10 cellular contexts compared by ENCODE assay signal in the genomic region with DNA sequence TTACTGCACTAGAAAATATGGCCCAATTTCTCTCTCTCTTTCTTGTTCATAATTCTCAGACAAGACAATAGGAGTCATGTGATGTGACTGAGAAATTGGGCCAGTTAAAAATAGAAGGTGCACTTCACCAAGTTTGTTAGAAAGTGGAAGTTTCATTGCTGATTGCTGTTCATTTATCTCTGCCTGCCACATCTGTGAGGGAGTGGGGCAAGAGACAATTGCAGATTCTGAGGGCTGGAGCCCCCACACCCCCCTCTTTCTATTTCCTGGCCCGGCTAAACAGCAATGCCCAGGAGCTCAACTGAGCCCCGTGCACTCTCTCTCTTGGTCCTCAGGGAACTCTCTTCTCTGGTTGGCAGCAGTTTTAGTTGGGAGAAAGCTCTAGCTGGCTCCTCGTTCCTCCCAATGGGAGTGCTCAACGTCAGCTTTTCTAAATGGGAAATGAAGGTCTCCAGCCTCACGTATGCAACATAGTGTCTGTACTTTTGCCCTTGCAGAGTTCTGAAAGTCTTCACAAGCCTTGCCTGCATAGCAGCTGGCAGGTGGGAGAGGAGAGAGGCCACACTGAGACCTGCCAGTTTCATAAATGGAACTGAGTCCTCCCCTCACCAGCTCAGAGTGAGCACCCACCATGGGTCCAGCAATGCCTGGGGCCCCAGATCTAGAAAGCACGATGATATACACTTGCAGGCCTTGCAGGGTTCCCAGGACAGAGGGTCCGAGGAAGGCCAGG.
DNase-seq lines count a peak whose midpoint lies in the region; ATAC-seq and TF ChIP-seq lines count a peak whose summit lies in the region.
"Had no signal": no experiment of that assay in that cellular context is flagged by ENCODE, and none has a peak within 500 bp of the region (broad histone marks: within the 10 kb centered on the region; RNA-seq: fewer than 3 reads in every experiment).

No MANE protein-coding gene starts in this region.

- peaks cover 3% of the 10 kb centered on the region; the same call in 1 of the 2 replicates for H3K27me3 Mint-ChIP-seq in HFFc6 (ENCODE audit: insufficient read depth)
- H3K27me3 Mint-ChIP-seq in endothelial cell (ENCODE audit: unreplicated experiment), result no peaks in the 10 kb centered on the region
- H3K27me3 Mint-ChIP-seq: stimulated activated naive CD8-positive, alpha-beta T cell treated with anti-CD3 and anti-CD28 coated beads, Interleukin-15, Interleukin-2, amounts not matched to agents 100 ng/mL and 50 ng/mL, for 24 hours had no signal

- H3K4me3 Mint-ChIP-seq in HFFc6 (no peak overlapping the region), endothelial cell (ENCODE audit: unreplicated experiment) (no peak overlapping the region)
- H3K4me3 Mint-ChIP-seq: stimulated activated naive CD8-positive, alpha-beta T cell treated with anti-CD3 and anti-CD28 coated beads, Interleukin-15, Interleukin-2, amounts not matched to agents 100 ng/mL and 50 ng/mL, for 24 hours had no signal

- 39% methylated on average over 7 of the region's 7 CpGs for WGBS in prostate gland

- H3K9me3 ChIP-seq in prostate gland, result no peaks in the 10 kb centered on the region
- H3K9me3 ChIP-seq: SJCRH30 had no signal

- H3K27ac Mint-ChIP-seq in HFFc6, result no peak overlapping the region
- H3K27ac Mint-ChIP-seq in endothelial cell (ENCODE audit: unreplicated experiment), result no peak overlapping the region
- H3K27ac Mint-ChIP-seq: stimulated activated naive CD8-positive, alpha-beta T cell treated with anti-CD3 and anti-CD28 coated beads, Interleukin-15, Interleukin-2, amounts not matched to agents 100 ng/mL and 50 ng/mL, for 24 hours had no signal

- no peaks in the 10 kb centered on the region; the same call in 1 of the 2 replicates for H3K36me3 Mint-ChIP-seq in HFFc6 (ENCODE audit: low read depth)
- H3K36me3 Mint-ChIP-seq in endothelial cell (ENCODE audit: low read depth, unreplicated experiment), result no peaks in the 10 kb centered on the region

- H3K4me1 Mint-ChIP-seq in HFFc6 (ENCODE audit: low read depth) (no peaks in the 10 kb centered on the region), endothelial cell (ENCODE audit: unreplicated experiment) (peaks cover 5% of the 10 kb centered on the region)

- DNase-seq in left colon, result no peak
- DNase-seq in HuH-7 (ENCODE audit: low spot score), result no peak
- no peak for DNase-seq in HFFc6
- DNase-seq in prostate gland (ENCODE audit: low spot score), result no peak
- no peak for DNase-seq in endothelial cell (ENCODE audit: low spot score)

- no peak overlapping the region for H3K4me3 ChIP-seq in prostate gland
- H3K4me3 ChIP-seq: SJCRH30 had no signal

- ATAC-seq in GM18868 (IDR thresholded peaks at IDR 0.05; ENCODE audit: unreplicated experiment) (peak; percentile 95), GM21737 (IDR thresholded peaks at IDR 0.05; ENCODE audit: unreplicated experiment) (peak; percentile 97), HG03442 (IDR thresholded peaks at IDR 0.05; ENCODE audit: unreplicated experiment) (peak; percentile 91), left colon (peak; percentile 12)

- TF ChIP-seq POLR2A in prostate gland (IDR thresholded peaks at IDR 0.05), result no peak

- no peaks in the 10 kb centered on the region for H3K4me1 ChIP-seq in prostate gland (replicated peaks)

- intact Hi-C loops in left colon (cut with DNase I, micrococcal nuclease), result no loop called here
- intact Hi-C loops in prostate gland (cut with DNase I), result no loop called here

- no peaks in the 10 kb centered on the region for H3K36me3 ChIP-seq in prostate gland
- H3K36me3 ChIP-seq: SJCRH30 had no signal

- H3K9me3 Mint-ChIP-seq in HFFc6, result peaks cover 26% of the 10 kb centered on the region
- H3K9me3 Mint-ChIP-seq in endothelial cell (ENCODE audit: unreplicated experiment), result no peaks in the 10 kb centered on the region
- H3K9me3 Mint-ChIP-seq: stimulated activated naive CD8-positive, alpha-beta T cell treated with anti-CD3 and anti-CD28 coated beads, Interleukin-15, Interleukin-2, amounts not matched to agents 100 ng/mL and 50 ng/mL, for 24 hours had no signal

- H3K27me3 ChIP-seq in prostate gland (replicated peaks; ENCODE audit: insufficient read depth), result no peaks in the 10 kb centered on the region
- H3K27me3 ChIP-seq: SJCRH30 had no signal

- TF ChIP-seq CTCF in HFFc6 (IDR thresholded peaks at IDR 0.05) (no peak), prostate gland (IDR thresholded peaks at IDR 0.05) (no peak), endothelial cell (IDR thresholded peaks at IDR 0.05; ENCODE audit: unreplicated experiment) (no peak)

- H3K27ac ChIP-seq in prostate gland, result no peak overlapping the region
- H3K27ac ChIP-seq: SJCRH30 had no signal

Comparison
In these comparisons a context has a peak if more than half of its experiments do, and no peak if none do; other contexts are left out.
1. ATAC-seq: peak in every context shown above with its lines; median percentile 97 in GM21737; 95 in GM18868; 91 in HG03442; 12 in left colon.